In genomic region chr11:64879226-64879900, GRCh38 we compare ENCODE assay signal across 8 cellular contexts.
DNase-seq lines count a peak whose midpoint lies in the region; ATAC-seq and TF ChIP-seq lines count a peak whose summit lies in the region.

No MANE protein-coding gene starts in this region.

- H3K79me2 ChIP-seq in DND-41 (ENCODE audit: insufficient read depth, low read length) (peaks cover 36% of the 10 kb centered on the region), MM.1S (ENCODE audit: low read length) (peaks cover 39% of the 10 kb centered on the region)

- H3K4me2 ChIP-seq in DND-41 (ENCODE audit: insufficient read depth, low read length) (peak overlapping the region; percentile 90), MM.1S (ENCODE audit: low read depth, low read length) (peak overlapping the region; percentile 97)

- H3K4me1 ChIP-seq in DND-41 (ENCODE audit: insufficient read depth, low read length) (peaks cover 68% of the 10 kb centered on the region), MM.1S (ENCODE audit: low read length) (peaks cover 30% of the 10 kb centered on the region), muscle layer of colon (ENCODE audit: insufficient read depth, low read length) (peaks cover 36% of the 10 kb centered on the region)

- peaks cover 26% of the 10 kb centered on the region for H4K20me1 ChIP-seq in DND-41 (ENCODE audit: insufficient read depth, low read length)
- no peaks in the 10 kb centered on the region for H4K20me1 ChIP-seq in MM.1S (ENCODE audit: insufficient read depth, low read length)

- H3K9me2 ChIP-seq in MM.1S (replicated peaks; ENCODE audit: insufficient read depth, low read length) = no peaks in the 10 kb centered on the region

- DNase-seq in DND-41 = no peak
- DNase-seq in MM.1S = no peak
- no peak for DNase-seq in choroid plexus epithelial cell (ENCODE audit: low read depth)
- DNase-seq in putamen (ENCODE audit: low spot score) = no peak
- no peak for DNase-seq in NCI-H82 (lab: John Stamatoyannopoulos, UW)

- H3K27ac ChIP-seq in DND-41 (ENCODE audit: low read length) = peak overlapping the region; percentile 85
- peak overlapping the region; percentile 48; the same call in 1 of the 2 replicates for H3K27ac ChIP-seq in MM.1S (ENCODE audit: low read length)
- peak overlapping the region; percentile 91 for H3K27ac ChIP-seq in muscle layer of colon (ENCODE audit: low read depth, low read length)

- peaks cover 16% of the 10 kb centered on the region for H3F3A ChIP-seq in MM.1S (ENCODE audit: insufficient read depth, low read length)

- H3K27me3 ChIP-seq in DND-41 (ENCODE audit: insufficient read depth, low read length, poor library complexity) = no peaks in the 10 kb centered on the region
- H3K27me3 ChIP-seq in MM.1S (replicated peaks; ENCODE audit: insufficient read depth, low read length) = peaks cover 28% of the 10 kb centered on the region
- H3K27me3 ChIP-seq in muscle layer of colon (ENCODE audit: control insufficient read depth in 1 of 2, insufficient read depth in 2 of 2, low read length in 2 of 2) = no peaks in the 10 kb centered on the region

- peak overlapping the region; percentile 83 for H3K9ac ChIP-seq in DND-41 (ENCODE audit: low read depth, low read length)
- H3K9ac ChIP-seq in MM.1S (ENCODE audit: low read length) = peak overlapping the region; percentile 69
- peak overlapping the region; percentile 74 for H3K9ac ChIP-seq in muscle layer of colon (ENCODE audit: low read length)

- H3K4me3 ChIP-seq in DND-41 (ENCODE audit: low read depth in 1 of 2, low read length in 2 of 2) = peak overlapping the region; percentile 63 to 100; a peak in 3 of 4 replicates
- peak overlapping the region; percentile 83 for H3K4me3 ChIP-seq in MM.1S (ENCODE audit: low read length)
- H3K4me3 ChIP-seq in choroid plexus epithelial cell (ENCODE audit: low read depth, low read length) = peak overlapping the region; percentile 80
- peak overlapping the region; percentile 53 to 86 for H3K4me3 ChIP-seq in muscle layer of colon (ENCODE audit: low read depth in 1 of 2, low read length in 2 of 2)

- no peak for TF ChIP-seq CTCF in DND-41 (IDR thresholded peaks at IDR 0.05; ENCODE audit: borderline replicate concordance, extremely low read depth, low read length, poor library complexity, severe bottlenecking)
- no peak for TF ChIP-seq CTCF in MM.1S (IDR thresholded peaks at IDR 0.05; ENCODE audit: low read length)
- no peak for TF ChIP-seq CTCF in choroid plexus epithelial cell (conservative IDR thresholded peaks at IDR 0.05; ENCODE audit: low read depth, low read length)

- H2AFZ ChIP-seq in DND-41 (ENCODE audit: low read depth, low read length) (peak overlapping the region; percentile 88), MM.1S (ENCODE audit: low read length) (peak overlapping the region; percentile 81)

- H3K36me3 ChIP-seq in DND-41 (ENCODE audit: insufficient read depth, low read length) (peaks cover 5% of the 10 kb centered on the region), MM.1S (replicated peaks; ENCODE audit: insufficient read depth, low read length) (no peaks in the 10 kb centered on the region), muscle layer of colon (ENCODE audit: insufficient read depth, low read length) (peaks cover 6% of the 10 kb centered on the region)

- no peaks in the 10 kb centered on the region for H3K9me3 ChIP-seq in DND-41 (ENCODE audit: insufficient read depth, low read length, severe bottlenecking)
- H3K9me3 ChIP-seq in MM.1S (replicated peaks; ENCODE audit: insufficient read depth, low read length) = no peaks in the 10 kb centered on the region
- no peaks in the 10 kb centered on the region for H3K9me3 ChIP-seq in muscle layer of colon (ENCODE audit: low read length)

- ATAC-seq in DND-41 (ENCODE audit: insufficient read depth, low read depth) = no peak
- ATAC-seq in GM18868 (IDR thresholded peaks at IDR 0.05; ENCODE audit: unreplicated experiment) = no peak
- ATAC-seq in HG02798 (IDR thresholded peaks at IDR 0.05; ENCODE audit: poor library complexity, unreplicated experiment) = no peak
